In the genomic region with DNA sequence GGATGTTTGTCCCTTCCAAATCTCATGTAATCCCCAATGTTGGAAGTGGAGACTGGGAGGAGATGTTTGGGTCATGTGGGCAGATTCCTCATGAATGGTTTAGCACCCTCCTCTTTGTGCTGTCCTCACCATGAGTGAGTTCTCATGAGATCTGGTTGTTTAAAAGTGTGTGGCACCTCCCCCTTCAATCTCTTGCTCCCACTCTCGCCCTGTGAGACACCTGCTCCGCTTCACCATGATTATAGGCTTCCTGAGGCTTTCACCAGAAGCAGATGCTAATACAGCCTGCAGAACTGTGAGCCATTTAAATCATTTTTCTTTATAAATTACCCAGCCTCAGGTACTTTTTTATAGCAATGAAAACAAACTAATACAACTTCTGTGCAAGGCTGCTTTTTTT, we compare ENCODE assay signal across 22 cellular contexts.
"Had no signal": no experiment of that assay in that cellular context is flagged by ENCODE, and none has a peak within 500 bp of the region (broad histone marks: within the 10 kb centered on the region; RNA-seq: fewer than 3 reads in every experiment).

No MANE protein-coding gene starts in this region.

- ATAC-seq: effector memory CD8-positive, alpha-beta T cell; esophagus mucosa; gastrocnemius medialis; heart right ventricle; left cardiac atrium; left lung; left ventricle myocardium superior; lower lobe of right lung; mucosa of descending colon; naive thymus-derived CD8-positive, alpha-beta T cell had no signal

- H3K27me3 ChIP-seq: esophagus squamous epithelium, gastrocnemius medialis, heart right ventricle, left lung had no signal

- H3K36me3 ChIP-seq: esophagus squamous epithelium, gastrocnemius medialis, heart right ventricle, left lung, lower lobe of right lung had no signal

- H3K4me3 ChIP-seq: esophagus squamous epithelium, gastrocnemius medialis, heart right ventricle, left lung, lower lobe of right lung, mucosa of descending colon had no signal

- DNase-seq: cortex of kidney; effector CD8-positive, alpha-beta T cell; effector memory CD8-positive, alpha-beta T cell; endodermal cell; erythroblast; esophagus squamous epithelium; foreskin fibroblast; foreskin melanocyte; gastrocnemius medialis; glutamatergic neuron; head of caudate nucleus; heart right ventricle; hippocampal formation; left cardiac atrium; left lung; left ventricle myocardium superior; lower lobe of right lung; mucosa of descending colon; naive B cell; naive thymus-derived CD8-positive, alpha-beta T cell had no signal

- H3K27ac ChIP-seq: epithelial cell of prostate, esophagus squamous epithelium, gastrocnemius medialis, heart right ventricle, left lung, lower lobe of right lung had no signal

- H3K9me3 ChIP-seq: esophagus squamous epithelium, gastrocnemius medialis, heart right ventricle, left lung, lower lobe of right lung, mucosa of descending colon had no signal

- H3K4me1 ChIP-seq: left lung, lower lobe of right lung had no signal
